1 cellular context compared by ENCODE assay signal in the genomic region with DNA sequence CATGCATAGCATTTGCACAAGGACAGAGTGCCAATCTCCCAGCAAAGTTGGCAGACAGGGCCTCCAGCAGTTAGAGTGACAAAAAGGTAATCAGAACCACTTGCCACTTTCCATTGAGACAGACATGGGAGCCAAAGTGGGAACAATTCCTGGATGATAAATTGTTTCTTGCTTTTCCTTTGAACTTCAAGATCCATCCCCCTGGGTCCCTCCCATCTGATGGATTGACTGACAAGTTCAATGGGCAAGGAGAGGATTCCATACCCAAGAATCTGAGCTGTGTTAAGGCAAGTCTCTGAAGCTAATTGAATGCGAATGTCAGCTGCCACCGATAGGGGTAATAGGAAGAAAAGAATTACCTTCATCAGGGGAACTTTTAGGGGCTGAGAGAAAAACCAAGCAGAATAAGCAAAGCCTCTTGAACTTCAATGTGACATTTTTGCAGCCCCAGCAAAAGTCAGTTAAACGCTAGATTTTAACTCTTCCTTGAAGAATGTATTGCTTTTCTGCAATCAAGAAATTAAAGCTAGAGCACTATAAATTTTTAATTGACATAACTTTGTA.
TF ChIP-seq lines count a peak whose summit lies in the region.

No MANE protein-coding gene starts in this region.

TF ChIP-seq in neural cell, 6 proteins besides CTCF, POLR2A, EP300 and RAD21 (continued from another document):
- TF ChIP-seq REST (IDR thresholded peaks at IDR 0.05; ENCODE audit: borderline replicate concordance) = peak; percentile 97
- peak; percentile 61 for TF ChIP-seq POLR2AphosphoS5 (IDR thresholded peaks at IDR 0.05)
- TF ChIP-seq EZH2 (IDR thresholded peaks at IDR 0.05; ENCODE audit: borderline replicate concordance, insufficient read depth, low read length, poor library complexity, severe bottlenecking) = no peak
TF ChIP-seq in neural cell: peak in this region for 3.
